Comparison of ENCODE assay signal across 16 cellular contexts in the genomic region with DNA sequence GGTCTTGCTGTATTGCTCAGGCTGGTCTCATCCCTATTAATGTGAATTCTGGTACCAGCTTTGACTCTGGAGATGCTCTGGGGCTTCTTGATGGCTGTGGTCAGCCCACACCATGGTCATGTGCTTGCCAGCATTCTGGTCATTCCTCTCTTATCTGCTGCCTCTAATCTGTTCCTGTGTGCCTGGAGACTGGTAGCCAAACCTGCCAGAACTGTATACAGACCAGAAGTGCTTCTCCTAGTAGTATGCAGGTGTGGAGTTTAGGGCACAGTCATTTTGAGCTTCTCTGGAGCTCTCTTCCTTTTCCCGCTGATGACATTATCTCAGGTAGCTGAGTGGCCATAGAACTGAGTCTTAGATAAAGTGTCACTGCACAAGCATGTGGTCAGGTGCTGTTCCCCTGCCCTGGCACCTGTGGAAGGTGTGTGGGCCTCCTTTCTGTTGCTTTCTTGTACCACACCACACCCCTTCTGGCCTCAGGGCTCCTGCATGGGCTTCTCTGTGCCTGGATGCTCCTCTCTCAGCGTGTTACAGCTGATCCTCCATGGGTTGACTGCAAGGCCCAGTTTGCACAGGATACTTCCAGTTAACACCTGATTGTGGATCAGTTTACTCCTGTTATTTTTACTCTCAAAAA.
A peak's percentile ranks its signal among the peaks of the same experiment; 100 is the strongest.
DNase-seq lines count a peak whose midpoint lies in the region; ATAC-seq, FAIRE-seq and TF ChIP-seq lines count a peak whose summit lies in the region.
"Had no signal": no experiment of that assay in that cellular context is flagged by ENCODE, and none has a peak within 500 bp of the region (broad histone marks: within the 10 kb centered on the region; RNA-seq: fewer than 3 reads in every experiment).

No MANE protein-coding gene starts in this region.

- CTCF ChIA-PET in Calu3 (lab: Charles Lee) = no interaction called here
- CTCF ChIA-PET in H1 (lab: Charles Lee; ENCODE audit: partially characterized antibody) = interaction anchor here (0.8 kb wide), 1 partner anchor 13 kb away, joined by 3 read pairs; no protein-coding TSS in a partner anchor

- H3K4me1 ChIP-seq in H1 (replicated peaks in 1 of 4; ENCODE audit: control insufficient read depth in 3 of 4, insufficient read depth in 4 of 4, low read length in 3 of 4) = peaks cover 10 to 22% (median 18%) of the 10 kb centered on the region in 4 experiments; a peak in 6 of 7 replicates
- H3K4me1 ChIP-seq: right atrium auricular region had no signal

- no peaks in the 10 kb centered on the region for H3K36me3 ChIP-seq in H1 (ENCODE audit: control insufficient read depth in 2 of 4, insufficient read depth in 4 of 4, low read length in 3 of 4)
- H3K36me3 ChIP-seq: right atrium auricular region had no signal

- H3K23me2 ChIP-seq in H1 (ENCODE audit: low read depth, low read length) = no peaks in the 10 kb centered on the region

- H3K79me1 ChIP-seq in H1 (ENCODE audit: low read depth, low read length) = peaks cover 8% of the 10 kb centered on the region

- POLR2A ChIA-PET in H1 (lab: Charles Lee; ENCODE audit: partially characterized antibody) = interaction anchor here (1.2 to 1.5 kb wide), 2 partner anchors 14 to 16 kb away, joined by 4 read pairs; no protein-coding TSS in a partner anchor

- H4K20me1 ChIP-seq in H1 (replicated peaks in 1 of 2; ENCODE audit: control insufficient read depth in 1 of 2, insufficient read depth in 2 of 2, low read length in 2 of 2) = peaks cover 0 to 7% of the 10 kb centered on the region in 2 experiments

- H3K4me3 Mint-ChIP-seq in Calu3 (ENCODE audit: low read depth, unreplicated experiment) (peak overlapping the region; percentile 27), mesothelial cell of epicardium (no peak overlapping the region)
- H3K4me3 Mint-ChIP-seq: activated T-cell treated with anti-CD3 and anti-CD28 coated beads, Interleukin-2, amount 50 U/mL, for 4 hours; nephron had no signal

- peak; percentile 18 for DNase-seq in Calu3
- peak; percentile 25 for DNase-seq in RCC 7860 (ENCODE audit: low spot score)
- no peak for DNase-seq in H1 (ENCODE audit: low read depth in 1 of 2, low spot score in 2 of 2)
- DNase-seq in mesothelial cell of epicardium (ENCODE audit: low spot score in 2 of 2, unreplicated experiment in 2 of 2) = no peak
- DNase-seq in SHP77 treated with DMSO at 0.1 percent for 48 hours (lab: John Stamatoyannopoulos, UW) = no peak
- no peak for DNase-seq in NCI-H524 treated with DMSO at 0.1 percent for 48 hours (lab: John Stamatoyannopoulos, UW)
- DNase-seq in GDM1 (lab: John Stamatoyannopoulos, UW) = no peak
- no peak for DNase-seq in omental fat pad (ENCODE audit: low spot score)
- DNase-seq: activated CD4-positive, alpha-beta T cell treated with anti-CD3 and anti-CD28 coated beads, Interleukin-2, amount 50 U/mL, for 48 hours; activated T-cell treated with anti-CD3 and anti-CD28 coated beads, Interleukin-2, amount 50 U/mL, for 4 hours; effector memory CD4-positive, alpha-beta T cell; NCI-H1417 treated with DMSO at 0.1 percent for 48 hours; NCI-H446 had no signal

- H3K4me1 Mint-ChIP-seq in Calu3 (ENCODE audit: low read depth, unreplicated experiment) (peaks cover 69% of the 10 kb centered on the region), mesothelial cell of epicardium (peaks cover 29% of the 10 kb centered on the region)

- no peak overlapping the region for H4K5ac ChIP-seq in H1 (ENCODE audit: insufficient read length, low read depth, low read length)

- no peak overlapping the region for H3K4me3 ChIP-seq in H1 (ENCODE audit: extremely low read depth in 1 of 4, insufficient read depth in 2 of 4, low read depth in 3 of 4, low read length in 4 of 4)
- H3K4me3 ChIP-seq: right atrium auricular region had no signal

- no peak for TF ChIP-seq CTCF in Calu3 (IDR thresholded peaks at IDR 0.05; ENCODE audit: unreplicated experiment)
- TF ChIP-seq CTCF in H1 (IDR thresholded peaks at IDR 0.05; ENCODE audit: control extremely low read depth in 1 of 3, insufficient read depth in 1 of 3, low read depth in 1 of 3, low read length in 3 of 3) = no peak
- TF ChIP-seq CTCF in mesothelial cell of epicardium (IDR thresholded peaks at IDR 0.05; ENCODE audit: unreplicated experiment) = no peak
- TF ChIP-seq CTCF in omental fat pad (IDR thresholded peaks at IDR 0.05) = no peak

- no peaks in the 10 kb centered on the region for H3K9me3 ChIP-seq in H1 (ENCODE audit: insufficient read depth in 2 of 2, low read depth in 1 of 2, low read length in 1 of 2)
- H3K9me3 ChIP-seq: right atrium auricular region had no signal

- H2BK5ac ChIP-seq in H1 (ENCODE audit: low read depth, low read length) = 0 out of 2 replicates have a peak overlapping the region, but pooled peaks have one; percentile 38

- no peak overlapping the region; the same call in 1 of the 2 replicates for H2BK12ac ChIP-seq in H1 (ENCODE audit: low read depth, low read length)

- H3K36me3 Mint-ChIP-seq in Calu3 (ENCODE audit: insufficient read depth, unreplicated experiment) (peaks cover 6% of the 10 kb centered on the region), mesothelial cell of epicardium (no peaks in the 10 kb centered on the region)
- H3K36me3 Mint-ChIP-seq: activated naive CD4-positive, alpha-beta T cell treated with anti-CD3 and anti-CD28 coated beads, Interleukin-2, amount 50 U/mL, for 72 hours had no signal

- no peak overlapping the region for H2AFZ ChIP-seq in H1 (ENCODE audit: low read length)

- peak overlapping the region; percentile 7; the same call in 1 of the 2 replicates for H3K27ac ChIP-seq in H1 (ENCODE audit: low read depth, low read length)
- H3K27ac ChIP-seq: right atrium auricular region had no signal

- H3K27me3 Mint-ChIP-seq in Calu3 (ENCODE audit: unreplicated experiment) (no peaks in the 10 kb centered on the region), mesothelial cell of epicardium (ENCODE audit: low read depth) (no peaks in the 10 kb centered on the region)

- TF ChIP-seq RAD21 in H1 (IDR thresholded peaks at IDR 0.05 in 1 of 2, conservative IDR thresholded peaks at IDR 0.05 in 1 of 2; ENCODE audit: low read depth in 2 of 2, low read length in 2 of 2) = no peak

- peak overlapping the region in 1 of 4 experiments; percentile 27; a peak in 1 of 7 replicates for H3K9ac ChIP-seq in H1 (replicated peaks in 1 of 4; ENCODE audit: extremely low read depth in 1 of 4, low read depth in 3 of 4, low read length in 3 of 4)

- H3K56ac ChIP-seq in H1 (replicated peaks; ENCODE audit: insufficient read length, low read depth, low read length) = no peak overlapping the region

- H2BK120ac ChIP-seq in H1 (replicated peaks; ENCODE audit: low read depth, low read length) = no peak overlapping the region

- H2BK15ac ChIP-seq in H1 (ENCODE audit: low read length) = no peak overlapping the region

- H3K4ac ChIP-seq in H1 (replicated peaks; ENCODE audit: insufficient read length, low read depth, low read length) = peak overlapping the region; percentile 35

- H4K91ac ChIP-seq in H1 (replicated peaks; ENCODE audit: insufficient read length, low read length) = no peak overlapping the region

- TF ChIP-seq POLR2A in H1 (IDR thresholded peaks at IDR 0.05; ENCODE audit: control extremely low read depth in 1 of 2, low read depth in 2 of 2, low read length in 2 of 2) = no peak

- H3K9me3 Mint-ChIP-seq in Calu3 (ENCODE audit: low read depth, unreplicated experiment) = no peaks in the 10 kb centered on the region
- H3K9me3 Mint-ChIP-seq in mesothelial cell of epicardium = peaks cover 7% of the 10 kb centered on the region
- H3K9me3 Mint-ChIP-seq: activated naive CD4-positive, alpha-beta T cell treated with anti-CD3 and anti-CD28 coated beads, Interleukin-2, amount 50 U/mL, for 72 hours; activated T-cell treated with anti-CD3 and anti-CD28 coated beads, Interleukin-2, amount 50 U/mL, for 4 hours; nephron had no signal

- no peak overlapping the region for H3K4me2 ChIP-seq in H1 (ENCODE audit: insufficient read depth in 1 of 2, low read depth in 2 of 2, low read length in 2 of 2)

- H2AK5ac ChIP-seq in H1 (ENCODE audit: low read depth, low read length) = no peak overlapping the region

- no peak overlapping the region for H3K18ac ChIP-seq in H1 (ENCODE audit: extremely low read depth, low read length)

- no peak overlapping the region for H3K14ac ChIP-seq in H1 (ENCODE audit: insufficient read length)

- FAIRE-seq in RCC 7860 (lab: Jason Lieb, UNC) (no peak), H1 (lab: Jason Lieb, UNC) (no peak)

- H4K8ac ChIP-seq in H1 (ENCODE audit: extremely low read depth, insufficient read depth, low read length) = no peak overlapping the region

- no peak overlapping the region for H2BK20ac ChIP-seq in H1 (ENCODE audit: low read length)

- H3K27ac Mint-ChIP-seq in Calu3 (ENCODE audit: unreplicated experiment) (peak overlapping the region; percentile 38), mesothelial cell of epicardium (peak overlapping the region; percentile 13)

- 83% methylated on average over 2 of the region's 2 CpGs; no CpG with 5 or more reads in 1 of the 2 experiments for WGBS in H1 (ENCODE audit: extremely low coverage in 1 of 2, insufficient coverage in 1 of 2, insufficient read length in 1 of 2, insufficient replicate concordance in 2 of 2, low coverage in 1 of 2, low lambda C conversion rate in 2 of 2, missing lambda C conversion rate in 1 of 2), 2 experiments

- H3K27me3 ChIP-seq in H1 (replicated peaks in 1 of 4; ENCODE audit: control insufficient read depth in 3 of 4, extremely low read depth in 1 of 4, insufficient read depth in 3 of 4, low read length in 3 of 4) = no peaks in the 10 kb centered on the region
- H3K27me3 ChIP-seq: right atrium auricular region had no signal

- peaks cover 3 to 97% of the 10 kb centered on the region in 2 experiments for H3K79me2 ChIP-seq in H1 (ENCODE audit: control insufficient read depth in 1 of 2, insufficient read depth in 2 of 2, low read length in 2 of 2)

- intact Hi-C loops in Calu3 (cut with micrococcal nuclease; ENCODE audit: unreplicated experiment) = no loop called here

- TF ChIP-seq EP300 in H1 (IDR thresholded peaks at IDR 0.05; ENCODE audit: borderline replicate concordance in 1 of 2, low read depth in 2 of 2, low read length in 2 of 2) = no peak

- no TSS peak for BruUV-seq in Calu3 (replicated peaks; lab: Mats Ljungman, UMichigan)

- no peak overlapping the region for H3K23ac ChIP-seq in H1 (ENCODE audit: insufficient read length)

- no peak for ATAC-seq in omental fat pad (ENCODE audit: low FRiP score)
- ATAC-seq: activated naive CD4-positive, alpha-beta T cell treated with anti-CD3 and anti-CD28 coated beads, Interleukin-2, amount 50 U/mL, for 72 hours; activated T-cell treated with anti-CD3 and anti-CD28 coated beads, Interleukin-2, amount 50 U/mL, for 4 hours had no signal

TF ChIP-seq in H1, 55 proteins besides CTCF, POLR2A, EP300 and RAD21 (continues in another document):
- no peak for TF ChIP-seq GTF2F1 (IDR thresholded peaks at IDR 0.05; ENCODE audit: borderline replicate concordance, low read depth, low read length)
- no peak for TF ChIP-seq BRCA1 (IDR thresholded peaks at IDR 0.05; ENCODE audit: low read depth, low read length)
- no peak for TF ChIP-seq PHF8 (conservative IDR thresholded peaks at IDR 0.05; ENCODE audit: low read depth, low read length)
- no peak for TF ChIP-seq BCL11A (IDR thresholded peaks at IDR 0.05; ENCODE audit: low read depth in 2 of 2, low read length in 2 of 2)
- TF ChIP-seq SUZ12 (IDR thresholded peaks at IDR 0.05; ENCODE audit: low read length) = no peak

Comparison
In these comparisons a context has a peak if more than half of its experiments do, and no peak if none do; other contexts are left out.
1. DNase-seq: peak in Calu3 (single experiment) and RCC 7860 (single experiment); none in H1 (0 of 2), mesothelial cell of epicardium (0 of 2), SHP77 treated with DMSO at 0.1 percent for 48 hours (single experiment), NCI-H524 treated with DMSO at 0.1 percent for 48 hours (single experiment), GDM1 (single experiment) and omental fat pad (single experiment).